1 cellular context compared by ENCODE assay signal in the genomic region with DNA sequence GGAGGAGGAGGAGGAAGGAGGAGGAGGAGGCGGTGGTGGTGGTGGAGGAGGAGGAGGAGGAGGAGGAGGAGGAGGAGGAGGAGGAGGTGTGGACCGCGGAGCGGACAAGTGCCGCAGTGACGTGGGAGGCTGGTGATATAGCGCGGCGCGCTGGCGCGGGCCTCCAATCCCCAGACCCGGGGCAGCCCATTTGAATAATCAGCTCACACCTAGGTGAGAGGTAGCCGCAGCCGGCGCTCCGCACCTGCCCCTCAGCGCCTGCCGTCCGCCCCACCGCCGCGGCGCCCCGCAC.
TF ChIP-seq lines count a peak whose summit lies in the region.

No MANE protein-coding gene starts in this region.

TF ChIP-seq in HepG2, 621 proteins besides CTCF, POLR2A, EP300 and RAD21 (continued from another document):
- TF ChIP-seq, protein P1, sequence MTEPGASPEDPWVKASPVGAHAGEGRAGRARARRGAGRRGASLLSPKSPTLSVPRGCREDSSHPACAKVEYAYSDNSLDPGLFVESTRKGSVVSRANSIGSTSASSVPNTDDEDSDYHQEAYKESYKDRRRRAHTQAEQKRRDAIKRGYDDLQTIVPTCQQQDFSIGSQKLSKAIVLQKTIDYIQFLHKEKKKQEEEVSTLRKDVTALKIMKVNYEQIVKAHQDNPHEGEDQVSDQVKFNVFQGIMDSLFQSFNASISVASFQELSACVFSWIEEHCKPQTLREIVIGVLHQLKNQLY (CRISPR knock-in tag; IDR thresholded peaks at IDR 0.05) = no peak
- TF ChIP-seq, protein P2, sequence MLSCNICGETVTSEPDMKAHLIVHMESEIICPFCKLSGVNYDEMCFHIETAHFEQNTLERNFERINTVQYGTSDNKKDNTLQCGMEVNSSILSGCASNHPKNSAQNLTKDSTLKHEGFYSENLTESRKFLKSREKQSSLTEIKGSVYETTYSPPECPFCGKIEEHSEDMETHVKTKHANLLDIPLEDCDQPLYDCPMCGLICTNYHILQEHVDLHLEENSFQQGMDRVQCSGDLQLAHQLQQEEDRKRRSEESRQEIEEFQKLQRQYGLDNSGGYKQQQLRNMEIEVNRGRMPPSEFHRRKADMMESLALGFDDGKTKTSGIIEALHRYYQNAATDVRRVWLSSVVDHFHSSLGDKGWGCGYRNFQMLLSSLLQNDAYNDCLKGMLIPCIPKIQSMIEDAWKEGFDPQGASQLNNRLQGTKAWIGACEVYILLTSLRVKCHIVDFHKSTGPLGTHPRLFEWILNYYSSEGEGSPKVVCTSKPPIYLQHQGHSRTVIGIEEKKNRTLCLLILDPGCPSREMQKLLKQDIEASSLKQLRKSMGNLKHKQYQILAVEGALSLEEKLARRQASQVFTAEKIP (CRISPR knock-in tag; IDR thresholded peaks at IDR 0.05; ENCODE audit: borderline replicate concordance) = no peak
- TF ChIP-seq PRPF4 (IDR thresholded peaks at IDR 0.05; ENCODE audit: low read depth, low read length, poor library complexity, severe bottlenecking) (no peak), ZNF850 (CRISPR knock-in tag; conservative IDR thresholded peaks at IDR 0.05) (no peak), HCFC1 (IDR thresholded peaks at IDR 0.05; ENCODE audit: low read depth, low read length) (no peak), TBP (CRISPR knock-in tag; IDR thresholded peaks at IDR 0.05) (no peak), JDP2 (CRISPR knock-in tag; IDR thresholded peaks at IDR 0.05; ENCODE audit: borderline replicate concordance) (no peak; the same call in 1 of the 2 replicates), ZSCAN22 (CRISPR knock-in tag; IDR thresholded peaks at IDR 0.05) (no peak), ZNF737 (CRISPR knock-in tag; IDR thresholded peaks at IDR 0.05; ENCODE audit: borderline replicate concordance) (no peak), ZNF556 (CRISPR knock-in tag; IDR thresholded peaks at IDR 0.05; ENCODE audit: borderline replicate concordance) (0 out of 2 replicates have a peak, but pooled peaks have one; percentile 8), HNF1A (IDR thresholded peaks at IDR 0.05; ENCODE audit: low read depth) (no peak), HNF1A (CRISPR knock-in tag; IDR thresholded peaks at IDR 0.05; ENCODE audit: borderline replicate concordance) (no peak), FOXM1 (CRISPR knock-in tag; IDR thresholded peaks at IDR 0.05) (no peak), CAMTA2 (CRISPR knock-in tag; IDR thresholded peaks at IDR 0.05; ENCODE audit: borderline replicate concordance) (no peak), ZNF264 (CRISPR knock-in tag; IDR thresholded peaks at IDR 0.05) (no peak), ZNF326 (CRISPR knock-in tag; IDR thresholded peaks at IDR 0.05; ENCODE audit: borderline replicate concordance) (no peak), ZNF703 (CRISPR knock-in tag; IDR thresholded peaks at IDR 0.05; ENCODE audit: borderline replicate concordance) (peak; percentile 10; the same call in 1 of the 2 replicates), ZNF451 (CRISPR knock-in tag; IDR thresholded peaks at IDR 0.05) (0 out of 2 replicates have a peak, but pooled peaks have one; percentile 17), ZNF550 (CRISPR knock-in tag; IDR thresholded peaks at IDR 0.05; ENCODE audit: borderline replicate concordance) (no peak), ZSCAN21 (CRISPR knock-in tag; IDR thresholded peaks at IDR 0.05; ENCODE audit: borderline replicate concordance) (peak; percentile 4; the same call in 1 of the 2 replicates), ZMYM4 (CRISPR knock-in tag; IDR thresholded peaks at IDR 0.05) (no peak), RBAK (CRISPR knock-in tag; IDR thresholded peaks at IDR 0.05) (no peak), ZMYM2 (CRISPR knock-in tag; IDR thresholded peaks at IDR 0.05) (no peak), ZNF430 (CRISPR knock-in tag; IDR thresholded peaks at IDR 0.05) (no peak)
- TF ChIP-seq, protein P3, sequence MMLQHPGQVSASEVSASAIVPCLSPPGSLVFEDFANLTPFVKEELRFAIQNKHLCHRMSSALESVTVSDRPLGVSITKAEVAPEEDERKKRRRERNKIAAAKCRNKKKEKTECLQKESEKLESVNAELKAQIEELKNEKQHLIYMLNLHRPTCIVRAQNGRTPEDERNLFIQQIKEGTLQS (CRISPR knock-in tag; IDR thresholded peaks at IDR 0.05) = no peak
- TF ChIP-seq, protein P4, sequence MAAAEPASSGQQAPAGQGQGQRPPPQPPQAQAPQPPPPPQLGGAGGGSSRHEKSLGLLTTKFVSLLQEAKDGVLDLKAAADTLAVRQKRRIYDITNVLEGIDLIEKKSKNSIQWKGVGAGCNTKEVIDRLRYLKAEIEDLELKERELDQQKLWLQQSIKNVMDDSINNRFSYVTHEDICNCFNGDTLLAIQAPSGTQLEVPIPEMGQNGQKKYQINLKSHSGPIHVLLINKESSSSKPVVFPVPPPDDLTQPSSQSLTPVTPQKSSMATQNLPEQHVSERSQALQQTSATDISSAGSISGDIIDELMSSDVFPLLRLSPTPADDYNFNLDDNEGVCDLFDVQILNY (CRISPR knock-in tag; conservative IDR thresholded peaks at IDR 0.05) = 0 out of 2 replicates have a peak, but pooled peaks have one; percentile 21
- TF ChIP-seq, protein P5, sequence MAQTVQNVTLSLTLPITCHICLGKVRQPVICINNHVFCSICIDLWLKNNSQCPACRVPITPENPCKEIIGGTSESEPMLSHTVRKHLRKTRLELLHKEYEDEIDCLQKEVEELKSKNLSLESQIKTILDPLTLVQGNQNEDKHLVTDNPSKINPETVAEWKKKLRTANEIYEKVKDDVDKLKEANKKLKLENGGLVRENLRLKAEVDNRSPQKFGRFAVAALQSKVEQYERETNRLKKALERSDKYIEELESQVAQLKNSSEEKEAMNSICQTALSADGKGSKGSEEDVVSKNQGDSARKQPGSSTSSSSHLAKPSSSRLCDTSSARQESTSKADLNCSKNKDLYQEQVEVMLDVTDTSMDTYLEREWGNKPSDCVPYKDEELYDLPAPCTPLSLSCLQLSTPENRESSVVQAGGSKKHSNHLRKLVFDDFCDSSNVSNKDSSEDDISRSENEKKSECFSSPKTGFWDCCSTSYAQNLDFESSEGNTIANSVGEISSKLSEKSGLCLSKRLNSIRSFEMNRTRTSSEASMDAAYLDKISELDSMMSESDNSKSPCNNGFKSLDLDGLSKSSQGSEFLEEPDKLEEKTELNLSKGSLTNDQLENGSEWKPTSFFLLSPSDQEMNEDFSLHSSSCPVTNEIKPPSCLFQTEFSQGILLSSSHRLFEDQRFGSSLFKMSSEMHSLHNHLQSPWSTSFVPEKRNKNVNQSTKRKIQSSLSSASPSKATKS (CRISPR knock-in tag; IDR thresholded peaks at IDR 0.05) = no peak; the same call in 1 of the 2 replicates
- TF ChIP-seq, protein P6, sequence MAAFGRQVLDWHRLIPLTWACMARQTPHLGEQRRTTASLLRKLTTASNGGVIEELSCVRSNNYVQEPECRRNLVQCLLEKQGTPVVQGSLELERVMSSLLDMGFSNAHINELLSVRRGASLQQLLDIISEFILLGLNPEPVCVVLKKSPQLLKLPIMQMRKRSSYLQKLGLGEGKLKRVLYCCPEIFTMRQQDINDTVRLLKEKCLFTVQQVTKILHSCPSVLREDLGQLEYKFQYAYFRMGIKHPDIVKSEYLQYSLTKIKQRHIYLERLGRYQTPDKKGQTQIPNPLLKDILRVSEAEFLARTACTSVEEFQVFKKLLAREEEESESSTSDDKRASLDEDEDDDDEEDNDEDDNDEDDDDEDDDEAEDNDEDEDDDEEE (CRISPR knock-in tag; IDR thresholded peaks at IDR 0.05) = no peak
- TF ChIP-seq, protein P7, sequence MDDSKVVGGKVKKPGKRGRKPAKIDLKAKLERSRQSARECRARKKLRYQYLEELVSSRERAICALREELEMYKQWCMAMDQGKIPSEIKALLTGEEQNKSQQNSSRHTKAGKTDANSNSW (CRISPR knock-in tag; IDR thresholded peaks at IDR 0.05; ENCODE audit: borderline replicate concordance) = no peak
